ENCODE assay signal across 30 cellular contexts in genomic region chr10:79943871-79944270, GRCh38. TPM values are rescaled to one million over a fixed set of nuclear protein-coding genes. Genes with fewer than 3 reads are reported as not detected.
"Had no signal": no experiment of that assay in that cellular context is flagged by ENCODE, and none has a peak within 500 bp of the region (broad histone marks: within the 10 kb centered on the region; RNA-seq: fewer than 3 reads in every experiment).

No MANE protein-coding gene starts in this region.

- DNase-seq: activated CD4-positive, alpha-beta T cell treated with anti-CD3 and anti-CD28 coated beads for 36 hours; activated CD4-positive, alpha-beta T cell treated with anti-CD3 and anti-CD28 coated beads, Interleukin-2, amount 10 ng/mL, durations not matched to agents 7 days and 5 days; activated CD4-positive, alpha-beta T cell treated with anti-CD3 and anti-CD28 coated beads, Interleukin-2, amount 50 U/mL, for 48 hours; activated CD4-positive, CD25-positive, alpha-beta regulatory T cell; activated CD4-positive, CD25-positive, alpha-beta regulatory T cell treated with anti-CD3 and anti-CD28 coated beads, Interleukin-2, amount 50 U/mL, for 72 hours; activated CD8-positive, alpha-beta memory T cell treated with anti-CD3 and anti-CD28 coated beads, Interleukin-2, amount 50 U/mL, for 4 hours; activated effector memory CD4-positive, alpha-beta T cell treated with anti-CD3 and anti-CD28 coated beads, Interleukin-2, amount 50 U/mL, for 16 hours; activated naive CD4-positive, alpha-beta T cell treated with anti-CD3 and anti-CD28 coated beads for 36 hours; activated naive CD8-positive, alpha-beta T cell treated with anti-CD3 and anti-CD28 coated beads for 36 hours; activated naive CD8-positive, alpha-beta T cell treated with anti-CD3 and anti-CD28 coated beads, Interleukin-2, amount 50 U/mL, for 24 hours; activated T-cell treated with anti-CD3 and anti-CD28 coated beads, Interleukin-2, amount 50 U/mL, for 1 hour; amygdala; body of pancreas; central memory CD4-positive, alpha-beta T cell; cerebellar nuclear complex; effector CD8-positive, alpha-beta T cell; foreskin keratinocyte; gastrocnemius medialis; glutamatergic neuron; heart left ventricle; T-helper 2 cell had no signal

- H3K4me3 Mint-ChIP-seq: activated CD4-positive, alpha-beta T cell treated with anti-CD3 and anti-CD28 coated beads for 36 hours; activated CD4-positive, alpha-beta T cell treated with anti-CD3 and anti-CD28 coated beads, Interleukin-2, amount 10 ng/mL, durations not matched to agents 7 days and 5 days; activated naive CD4-positive, alpha-beta T cell treated with anti-CD3 and anti-CD28 coated beads for 36 hours; activated naive CD4-positive, alpha-beta T cell treated with anti-CD3 and anti-CD28 coated beads, Interleukin-2, amount 50 U/mL, for 24 hours; activated naive CD8-positive, alpha-beta T cell treated with anti-CD3 and anti-CD28 coated beads for 36 hours; activated naive CD8-positive, alpha-beta T cell treated with anti-CD3 and anti-CD28 coated beads, Interleukin-2, amount 50 U/mL, for 24 hours; activated T-helper 1 cell treated with anti-CD3 and anti-CD28 coated beads, Interleukin-12 subunit alpha, Interleukin-12 subunit beta, Interleukin-2, Interleukin-4 antibody, amounts not matched to agents 30 ng/mL and 10 ng/mL and 1 ng/mL, durations not matched to agents 14 hours and 24 hours and 36 hours had no signal

- H3K9me3 ChIP-seq: adrenal gland, body of pancreas, colonic mucosa, gastrocnemius medialis, heart left ventricle had no signal

- H3K9me3 Mint-ChIP-seq: activated CD4-positive, alpha-beta T cell treated with anti-CD3 and anti-CD28 coated beads, Interleukin-2, amount 10 ng/mL, durations not matched to agents 7 days and 5 days; activated naive CD4-positive, alpha-beta T cell treated with anti-CD3 and anti-CD28 coated beads for 36 hours; activated naive CD4-positive, alpha-beta T cell treated with anti-CD3 and anti-CD28 coated beads, Interleukin-2, amount 50 U/mL, for 24 hours; activated naive CD8-positive, alpha-beta T cell treated with anti-CD3 and anti-CD28 coated beads for 36 hours; activated naive CD8-positive, alpha-beta T cell treated with anti-CD3 and anti-CD28 coated beads, Interleukin-2, amount 50 U/mL, for 24 hours; activated T-helper 1 cell treated with anti-CD3 and anti-CD28 coated beads, Interleukin-12 subunit alpha, Interleukin-12 subunit beta, Interleukin-2, Interleukin-4 antibody, amounts not matched to agents 30 ng/mL and 10 ng/mL and 1 ng/mL, durations not matched to agents 14 hours and 24 hours and 36 hours; activated T-helper 2 cell treated with anti-CD3 and anti-CD28 coated beads, Interferon-gamma antibody, Interleukin-2, Interleukin-4, amounts not matched to agents 10 μg/mL and 5 μg/mL and 100 μg/mL, durations not matched to agents 14 hours and 24 hours and 36 hours had no signal

- H3K36me3 Mint-ChIP-seq: activated naive CD4-positive, alpha-beta T cell treated with anti-CD3 and anti-CD28 coated beads, Interleukin-2, amount 50 U/mL, for 24 hours; activated naive CD8-positive, alpha-beta T cell treated with anti-CD3 and anti-CD28 coated beads for 36 hours had no signal

- H3K4me1 ChIP-seq: adrenal gland, colonic mucosa, foreskin keratinocyte, gastrocnemius medialis had no signal

- ATAC-seq: activated CD4-positive, alpha-beta T cell treated with anti-CD3 and anti-CD28 coated beads for 36 hours; activated naive CD8-positive, alpha-beta T cell treated with anti-CD3 and anti-CD28 coated beads, Interleukin-2, amount 50 U/mL, for 24 hours; body of pancreas; esophagus mucosa; foreskin keratinocyte; gastrocnemius medialis; heart left ventricle had no signal

- H3K4me3 ChIP-seq: adrenal gland, body of pancreas, colonic mucosa, gastrocnemius medialis, heart left ventricle had no signal

- H3K27ac Mint-ChIP-seq: activated CD4-positive, alpha-beta T cell treated with anti-CD3 and anti-CD28 coated beads for 36 hours; activated CD4-positive, alpha-beta T cell treated with anti-CD3 and anti-CD28 coated beads, Interleukin-2, amount 10 ng/mL, durations not matched to agents 7 days and 5 days; activated naive CD4-positive, alpha-beta T cell treated with anti-CD3 and anti-CD28 coated beads for 36 hours; activated naive CD4-positive, alpha-beta T cell treated with anti-CD3 and anti-CD28 coated beads, Interleukin-2, amount 50 U/mL, for 24 hours; activated naive CD8-positive, alpha-beta T cell treated with anti-CD3 and anti-CD28 coated beads for 36 hours; activated naive CD8-positive, alpha-beta T cell treated with anti-CD3 and anti-CD28 coated beads, Interleukin-2, amount 50 U/mL, for 24 hours; activated T-helper 1 cell treated with anti-CD3 and anti-CD28 coated beads, Interleukin-12 subunit alpha, Interleukin-12 subunit beta, Interleukin-2, Interleukin-4 antibody, amounts not matched to agents 30 ng/mL and 10 ng/mL and 1 ng/mL, durations not matched to agents 14 hours and 24 hours and 36 hours; activated T-helper 2 cell treated with anti-CD3 and anti-CD28 coated beads, Interferon-gamma antibody, Interleukin-2, Interleukin-4, amounts not matched to agents 10 μg/mL and 5 μg/mL and 100 μg/mL, durations not matched to agents 14 hours and 24 hours and 36 hours had no signal

- H3K27me3 ChIP-seq: adrenal gland, body of pancreas, colonic mucosa, gastrocnemius medialis, heart left ventricle had no signal

- H3K4me1 Mint-ChIP-seq: activated CD4-positive, alpha-beta T cell treated with anti-CD3 and anti-CD28 coated beads, Interleukin-2, amount 10 ng/mL, durations not matched to agents 7 days and 5 days had no signal

- H3K27ac ChIP-seq: adrenal gland, body of pancreas, colonic mucosa, foreskin keratinocyte, gastrocnemius medialis, heart left ventricle had no signal

- H3K36me3 ChIP-seq: adrenal gland, colonic mucosa, gastrocnemius medialis had no signal

- H3K27me3 Mint-ChIP-seq: activated CD4-positive, alpha-beta T cell treated with anti-CD3 and anti-CD28 coated beads for 36 hours; activated CD4-positive, alpha-beta T cell treated with anti-CD3 and anti-CD28 coated beads, Interleukin-2, amount 10 ng/mL, durations not matched to agents 7 days and 5 days; activated naive CD8-positive, alpha-beta T cell treated with anti-CD3 and anti-CD28 coated beads, Interleukin-2, amount 50 U/mL, for 24 hours had no signal

RNA-seq across cellular contexts. Expression of gene SFTPD, which starts 5.0 kb away (rescaled TPM):
- total RNA-seq: activated CD4-positive, alpha-beta T cell treated with anti-CD3 and anti-CD28 coated beads for 36 hours; activated CD4-positive, alpha-beta T cell treated with anti-CD3 and anti-CD28 coated beads, Interleukin-2, amount 10 ng/mL, durations not matched to agents 7 days and 5 days; activated naive CD4-positive, alpha-beta T cell treated with anti-CD3 and anti-CD28 coated beads for 36 hours; activated naive CD8-positive, alpha-beta T cell treated with anti-CD3 and anti-CD28 coated beads for 36 hours; activated T-helper 1 cell treated with anti-CD3 and anti-CD28 coated beads, Interleukin-12 subunit alpha, Interleukin-12 subunit beta, Interleukin-2, Interleukin-4 antibody, amounts not matched to agents 30 ng/mL and 10 ng/mL and 1 ng/mL, durations not matched to agents 14 hours and 24 hours and 36 hours; activated T-helper 2 cell treated with anti-CD3 and anti-CD28 coated beads, Interferon-gamma antibody, Interleukin-2, Interleukin-4, amounts not matched to agents 10 μg/mL and 5 μg/mL and 100 μg/mL, durations not matched to agents 14 hours and 24 hours and 36 hours; dermis microvascular lymphatic vessel endothelial cell; epithelial cell of proximal tubule; T-helper 1 cell treated with Interleukin-12 subunit alpha and Interleukin-12 subunit beta and Interleukin-4 antibody, amounts not matched to agents 30 ng/mL and 1 ng/mL, for 36 hours had no signal
